18 cellular contexts compared by ENCODE assay signal in genomic region chr16:11053916-11054460, GRCh38.
DNase-seq lines count a peak whose midpoint lies in the region; ATAC-seq and TF ChIP-seq lines count a peak whose summit lies in the region.
"Had no signal": no experiment of that assay in that cellular context is flagged by ENCODE, and none has a peak within 500 bp of the region (broad histone marks: within the 10 kb centered on the region; RNA-seq: fewer than 3 reads in every experiment).

No MANE protein-coding gene starts in this region.

- no peak overlapping the region for H2AK5ac ChIP-seq in mesenchymal stem cell (ENCODE audit: low read length, severe bottlenecking)

- H3K23ac ChIP-seq in mesenchymal stem cell (ENCODE audit: low read length in 2 of 2): no peak overlapping the region

- peaks cover 4% of the 10 kb centered on the region for H3K4me1 ChIP-seq in mesenchymal stem cell (ENCODE audit: control insufficient read depth, insufficient read depth, low read depth, low read length)
- H3K4me1 ChIP-seq in mucosa of descending colon (ENCODE audit: low read depth): peaks cover 3% of the 10 kb centered on the region
- H3K4me1 ChIP-seq: psoas muscle had no signal

- no peak overlapping the region for H2AFZ ChIP-seq in mesenchymal stem cell (ENCODE audit: low read depth, low read length)

- no peak overlapping the region for H4K91ac ChIP-seq in mesenchymal stem cell (ENCODE audit: low read length)

- H3K18ac ChIP-seq in mesenchymal stem cell (ENCODE audit: low read depth in 1 of 2, low read length in 2 of 2): no peak overlapping the region

- no peak overlapping the region for H2BK5ac ChIP-seq in mesenchymal stem cell (ENCODE audit: low read depth, low read length, poor library complexity, severe bottlenecking)

- POLR2A ChIA-PET in CD4-positive, alpha-beta T cell (lab: Charles Lee): no interaction called here
- POLR2A ChIA-PET in WTC11 (lab: Charles Lee): no interaction called here

- intact Hi-C loops in CD4-positive, alpha-beta T cell (cut with DNase I, micrococcal nuclease): no loop called here
- intact Hi-C loops in mucosa of descending colon (cut with DNase I, micrococcal nuclease): no loop called here

- H3K9me3 Mint-ChIP-seq in CD4-positive, alpha-beta T cell: no peaks in the 10 kb centered on the region
- H3K9me3 Mint-ChIP-seq in WTC11: no peaks in the 10 kb centered on the region
- H3K9me3 Mint-ChIP-seq: naive B cell had no signal

- peak overlapping the region in 1 of 2 experiments; percentile 45 for H3K14ac ChIP-seq in mesenchymal stem cell (ENCODE audit: low read length in 2 of 2)

- H2BK120ac ChIP-seq in mesenchymal stem cell (ENCODE audit: low read depth, low read length): peak overlapping the region; percentile 51

- ATAC-seq in CD4-positive, alpha-beta T cell (ENCODE audit: poor library complexity): no peak
- ATAC-seq in WTC11 (no peak), mucosa of descending colon (no peak)

- H3K4me3 ChIP-seq in mesenchymal stem cell (ENCODE audit: insufficient read depth in 1 of 2, low read depth in 1 of 2, low read length in 2 of 2): no peak overlapping the region
- H3K4me3 ChIP-seq in mucosa of descending colon: no peak overlapping the region
- H3K4me3 ChIP-seq: lung, psoas muscle, spleen, transverse colon had no signal

- H3K4ac ChIP-seq in mesenchymal stem cell (ENCODE audit: low read depth in 1 of 2, low read length in 2 of 2): no peak overlapping the region

- TF ChIP-seq CTCF in CD4-positive, alpha-beta T cell (IDR thresholded peaks at IDR 0.05): no peak
- TF ChIP-seq CTCF in WTC11 (IDR thresholded peaks at IDR 0.05): no peak
- TF ChIP-seq CTCF in mucosa of descending colon (IDR thresholded peaks at IDR 0.05): no peak

- no peak overlapping the region for H3K4me3 Mint-ChIP-seq in CD4-positive, alpha-beta T cell
- H3K4me3 Mint-ChIP-seq in WTC11: no peak overlapping the region

- H3K27me3 Mint-ChIP-seq in CD4-positive, alpha-beta T cell: no peaks in the 10 kb centered on the region
- H3K27me3 Mint-ChIP-seq in WTC11 (ENCODE audit: low read depth): no peaks in the 10 kb centered on the region
- H3K27me3 Mint-ChIP-seq: naive B cell had no signal

- H4K8ac ChIP-seq in mesenchymal stem cell (ENCODE audit: low read length): no peak overlapping the region

- H3K36me3 ChIP-seq in mesenchymal stem cell (ENCODE audit: control insufficient read depth in 1 of 2, insufficient read depth in 2 of 2, low read depth in 1 of 2, low read length in 2 of 2): peaks cover 50 to 55% of the 10 kb centered on the region in 2 experiments
- no peaks in the 10 kb centered on the region for H3K36me3 ChIP-seq in mucosa of descending colon (ENCODE audit: low read depth)
- H3K36me3 ChIP-seq: transverse colon had no signal

- peak overlapping the region; percentile 5 to 23 for H2BK12ac ChIP-seq in mesenchymal stem cell (ENCODE audit: low read length in 2 of 2)

- no peaks in the 10 kb centered on the region for H3K9me3 ChIP-seq in CD4-positive, alpha-beta T cell (ENCODE audit: control insufficient read depth, low read length)
- H3K9me3 ChIP-seq in mesenchymal stem cell (ENCODE audit: control insufficient read depth, low read length) (no peaks in the 10 kb centered on the region), mucosa of descending colon (no peaks in the 10 kb centered on the region)
- H3K9me3 ChIP-seq: psoas muscle, spleen, transverse colon had no signal

- peaks cover 46% of the 10 kb centered on the region for H3K4me1 Mint-ChIP-seq in CD4-positive, alpha-beta T cell (ENCODE audit: low read depth)
- peaks cover 18% of the 10 kb centered on the region for H3K4me1 Mint-ChIP-seq in WTC11

- no peak overlapping the region for H3K27ac ChIP-seq in CD4-positive, alpha-beta T cell (ENCODE audit: low read depth, low read length)
- H3K27ac ChIP-seq in mesenchymal stem cell (ENCODE audit: low read length, poor library complexity, severe bottlenecking): no peak overlapping the region
- H3K27ac ChIP-seq: psoas muscle, RWPE1, transverse colon, VCaP had no signal

- CTCF ChIA-PET in CD4-positive, alpha-beta T cell (lab: Charles Lee): no interaction called here
- CTCF ChIA-PET in WTC11 (lab: Charles Lee): interaction anchor here (0.8 to 1.0 kb wide), 3 partner anchors 9 to 318 kb away, joined by 3 to 4 read pairs (median 3); no protein-coding TSS in a partner anchor

- H3K9ac ChIP-seq in mesenchymal stem cell (ENCODE audit: low read length): no peak overlapping the region

- 92% methylated on average over 6 of the region's 6 CpGs for WGBS in mesenchymal stem cell

- H3K79me1 ChIP-seq in mesenchymal stem cell (replicated peaks; ENCODE audit: low read length, poor library complexity, severe bottlenecking): no peaks in the 10 kb centered on the region

- no peak overlapping the region for H3K4me2 ChIP-seq in mesenchymal stem cell (ENCODE audit: low read length, poor library complexity, severe bottlenecking)

- no peak for DNase-seq in CD4-positive, alpha-beta T cell
- peak; percentile 96 for DNase-seq in DMS 273 (lab: John Stamatoyannopoulos, UW; ENCODE audit: unreplicated experiment)
- DNase-seq in WTC11 (ENCODE audit: low spot score): no peak
- DNase-seq in mesenchymal stem cell: no peak
- no peak for DNase-seq in NCI-H226
- DNase-seq in NCI-H526 (lab: John Stamatoyannopoulos, UW): no peak
- no peak for DNase-seq in mucosa of descending colon
- no peak for DNase-seq in HUDEP-2 (lab: John Stamatoyannopoulos, UW; ENCODE audit: unreplicated experiment in 76 of 76)
- DNase-seq: DMS153, head of caudate nucleus, naive B cell, NCI-H2107, psoas muscle, spleen, transverse colon had no signal

- no peaks in the 10 kb centered on the region for H3K27me3 ChIP-seq in CD4-positive, alpha-beta T cell (ENCODE audit: control insufficient read depth, insufficient read depth, low read length)
- H3K27me3 ChIP-seq in mesenchymal stem cell (ENCODE audit: control insufficient read depth in 1 of 2, insufficient read depth in 1 of 2, low read length in 2 of 2): no peaks in the 10 kb centered on the region
- H3K27me3 ChIP-seq: spleen, transverse colon had no signal

- H3K27ac Mint-ChIP-seq in CD4-positive, alpha-beta T cell: peak overlapping the region; percentile 33
- H3K27ac Mint-ChIP-seq in WTC11: peak overlapping the region; percentile 30; the same call in 1 of the 2 replicates

- H3K36me3 Mint-ChIP-seq in CD4-positive, alpha-beta T cell (ENCODE audit: low read depth): peaks cover 70% of the 10 kb centered on the region
- no peaks in the 10 kb centered on the region for H3K36me3 Mint-ChIP-seq in WTC11

- H2BK15ac ChIP-seq in mesenchymal stem cell (ENCODE audit: low read depth, poor library complexity, severe bottlenecking): no peak overlapping the region

TF ChIP-seq in WTC11, 78 proteins besides CTCF, POLR2A, EP300 and RAD21 (continues in another document):
- TF ChIP-seq ZNF263 (CRISPR knock-in tag; IDR thresholded peaks at IDR 0.05; ENCODE audit: low read depth) (no peak), ZNF396 (CRISPR knock-in tag; IDR thresholded peaks at IDR 0.05; ENCODE audit: borderline replicate concordance) (no peak), EMX1 (CRISPR knock-in tag; IDR thresholded peaks at IDR 0.05) (no peak), NFYB (CRISPR knock-in tag; conservative IDR thresholded peaks at IDR 0.05; ENCODE audit: low read depth) (no peak), TP53 (CRISPR knock-in tag; IDR thresholded peaks at IDR 0.05) (no peak), ZNF219 (CRISPR knock-in tag; IDR thresholded peaks at IDR 0.05; ENCODE audit: borderline replicate concordance) (no peak), NFATC4 (CRISPR knock-in tag; IDR thresholded peaks at IDR 0.05) (no peak), TEAD1 (CRISPR knock-in tag; IDR thresholded peaks at IDR 0.05) (no peak), ARID4B (CRISPR knock-in tag; IDR thresholded peaks at IDR 0.05; ENCODE audit: borderline replicate concordance) (no peak)
- TF ChIP-seq, protein P1, sequence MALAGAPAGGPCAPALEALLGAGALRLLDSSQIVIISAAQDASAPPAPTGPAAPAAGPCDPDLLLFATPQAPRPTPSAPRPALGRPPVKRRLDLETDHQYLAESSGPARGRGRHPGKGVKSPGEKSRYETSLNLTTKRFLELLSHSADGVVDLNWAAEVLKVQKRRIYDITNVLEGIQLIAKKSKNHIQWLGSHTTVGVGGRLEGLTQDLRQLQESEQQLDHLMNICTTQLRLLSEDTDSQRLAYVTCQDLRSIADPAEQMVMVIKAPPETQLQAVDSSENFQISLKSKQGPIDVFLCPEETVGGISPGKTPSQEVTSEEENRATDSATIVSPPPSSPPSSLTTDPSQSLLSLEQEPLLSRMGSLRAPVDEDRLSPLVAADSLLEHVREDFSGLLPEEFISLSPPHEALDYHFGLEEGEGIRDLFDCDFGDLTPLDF (CRISPR knock-in tag; IDR thresholded peaks at IDR 0.05): no peak
